In the genomic region with DNA sequence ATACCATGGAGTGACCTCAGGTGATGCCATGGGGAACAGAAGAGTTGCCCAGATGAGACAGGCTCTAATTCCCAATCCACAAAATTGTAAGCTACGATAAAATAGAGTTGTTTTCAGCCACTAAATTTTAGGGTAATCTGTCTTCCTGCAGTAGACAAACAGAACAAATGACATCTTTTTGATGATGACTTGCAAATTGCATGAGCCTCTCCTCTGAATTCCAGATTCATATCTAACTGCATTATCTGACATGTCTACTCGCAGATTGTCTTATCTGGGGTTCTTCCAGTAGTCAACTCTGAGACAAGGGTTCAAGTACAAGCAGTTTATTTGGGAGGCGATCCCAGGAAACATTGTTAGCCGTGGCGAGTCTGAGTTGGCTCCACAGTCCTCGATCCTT, we compare ENCODE assay signal across 2 cellular contexts.
TF ChIP-seq lines count a peak whose summit lies in the region.

No MANE protein-coding gene starts in this region.

TF ChIP-seq in A549, 52 proteins besides CTCF, POLR2A, EP300 and RAD21:
- no peak for TF ChIP-seq USF2 (IDR thresholded peaks at IDR 0.05)
- peak; percentile 78 for TF ChIP-seq NFE2L2 (conservative IDR thresholded peaks at IDR 0.05; ENCODE audit: low read length)
- TF ChIP-seq E2F6 (IDR thresholded peaks at IDR 0.05; ENCODE audit: borderline replicate concordance, low read depth): no peak
- TF ChIP-seq, protein P1, sequence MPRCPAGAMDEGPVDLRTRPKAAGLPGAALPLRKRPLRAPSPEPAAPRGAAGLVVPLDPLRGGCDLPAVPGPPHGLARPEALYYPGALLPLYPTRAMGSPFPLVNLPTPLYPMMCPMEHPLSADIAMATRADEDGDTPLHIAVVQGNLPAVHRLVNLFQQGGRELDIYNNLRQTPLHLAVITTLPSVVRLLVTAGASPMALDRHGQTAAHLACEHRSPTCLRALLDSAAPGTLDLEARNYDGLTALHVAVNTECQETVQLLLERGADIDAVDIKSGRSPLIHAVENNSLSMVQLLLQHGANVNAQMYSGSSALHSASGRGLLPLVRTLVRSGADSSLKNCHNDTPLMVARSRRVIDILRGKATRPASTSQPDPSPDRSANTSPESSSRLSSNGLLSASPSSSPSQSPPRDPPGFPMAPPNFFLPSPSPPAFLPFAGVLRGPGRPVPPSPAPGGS (IDR thresholded peaks at IDR 0.05): no peak
- no peak for TF ChIP-seq PHF8 (IDR thresholded peaks at IDR 0.05; ENCODE audit: borderline replicate concordance, low read depth)
- TF ChIP-seq NR3C1 (IDR thresholded peaks at IDR 0.05): no peak
- TF ChIP-seq HOXB5 (CRISPR knock-in tag; IDR thresholded peaks at IDR 0.05): no peak
- no peak for TF ChIP-seq ZC3H11A (IDR thresholded peaks at IDR 0.05)

TF ChIP-seq in IMR-90, 13 proteins besides CTCF, POLR2A, EP300 and RAD21 (continued from another document):
- no peak for TF ChIP-seq ELK1 (IDR thresholded peaks at IDR 0.05; ENCODE audit: borderline replicate concordance, low read depth, low read length)
- no peak for TF ChIP-seq MXI1 (IDR thresholded peaks at IDR 0.05; ENCODE audit: borderline replicate concordance, low read depth, low read length)
- no peak for TF ChIP-seq SMC3 (IDR thresholded peaks at IDR 0.05; ENCODE audit: low read depth, low read length)
- no peak for TF ChIP-seq FOS (IDR thresholded peaks at IDR 0.05; ENCODE audit: low read depth, low read length)
